Comparison of ENCODE assay signal across 16 cellular contexts in the genomic region with DNA sequence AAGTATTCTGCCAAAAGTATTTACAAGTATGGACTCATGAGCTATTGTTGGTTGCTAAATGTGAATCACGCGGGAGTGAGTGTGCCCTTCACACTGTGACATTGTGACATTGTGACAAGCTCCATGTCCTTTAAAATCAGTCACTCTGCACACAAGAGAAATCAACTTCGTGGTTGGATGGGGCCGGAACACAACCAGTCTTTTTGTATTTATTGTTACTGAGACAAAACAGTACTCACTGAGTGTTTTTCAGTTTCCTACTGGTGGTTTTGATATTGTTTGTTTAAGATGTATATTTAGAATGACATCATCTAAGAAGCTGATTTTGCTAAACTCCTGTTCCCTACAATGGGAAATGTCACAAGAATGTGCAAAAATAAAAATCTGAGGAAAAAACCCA. TPM values are rescaled to one million over a fixed set of nuclear protein-coding genes. Genes with fewer than 3 reads are reported as not detected.
DNase-seq lines count a peak whose midpoint lies in the region; ATAC-seq and TF ChIP-seq lines count a peak whose summit lies in the region.
"Had no signal": no experiment of that assay in that cellular context is flagged by ENCODE, and none has a peak within 500 bp of the region (broad histone marks: within the 10 kb centered on the region; RNA-seq: fewer than 3 reads in every experiment).

No MANE protein-coding gene starts in this region.

- H3K9me3 Mint-ChIP-seq in MCF 10A (ENCODE audit: unreplicated experiment) (no peaks in the 10 kb centered on the region), HFFc6 (no peaks in the 10 kb centered on the region)
- H3K9me3 Mint-ChIP-seq in T-helper 2 cell treated with Interferon-gamma antibody and Interleukin-4, amounts not matched to agents 5 μg/mL and 100 μg/mL, for 36 hours = no peaks in the 10 kb centered on the region
- H3K9me3 Mint-ChIP-seq: activated B cell treated with CpG ODN at 0.5 μM for 24 hours had no signal

- no peaks in the 10 kb centered on the region for H3K4me1 ChIP-seq in breast epithelium
- H3K4me1 ChIP-seq in thyroid gland = peaks cover 8 to 11% of the 10 kb centered on the region in 2 donors

- H3K27me3 Mint-ChIP-seq in MCF 10A (ENCODE audit: insufficient read depth, unreplicated experiment) = no peaks in the 10 kb centered on the region
- no peaks in the 10 kb centered on the region for H3K27me3 Mint-ChIP-seq in T-helper 2 cell treated with Interferon-gamma antibody and Interleukin-4, amounts not matched to agents 5 μg/mL and 100 μg/mL, for 36 hours (ENCODE audit: low read depth)
- H3K27me3 Mint-ChIP-seq in HFFc6 (ENCODE audit: insufficient read depth) = no peaks in the 10 kb centered on the region; the same call in 1 of the 2 replicates
- H3K27me3 Mint-ChIP-seq: activated B cell treated with CpG ODN at 0.5 μM for 24 hours, B cell had no signal

- H3K36me3 ChIP-seq in breast epithelium (no peaks in the 10 kb centered on the region), thyroid gland (peaks cover 0 to 5% of the 10 kb centered on the region in 2 donors)

- H3K9me3 ChIP-seq in breast epithelium (no peaks in the 10 kb centered on the region), thyroid gland (no peaks in the 10 kb centered on the region)
- H3K9me3 ChIP-seq: tibial nerve had no signal

- peak; percentile 91 for ATAC-seq in HG02870 (IDR thresholded peaks at IDR 0.05; ENCODE audit: unreplicated experiment)

- CTCF ChIA-PET in MCF 10A (lab: Yijun Ruan, JAX) = interaction anchor here (0.6 to 2.1 kb wide), 3 partner anchors 34 to 502 kb away, joined by 3 to 7 read pairs (median 3); no protein-coding TSS in a partner anchor

- peaks cover 10% of the 10 kb centered on the region for H3K36me3 Mint-ChIP-seq in MCF 10A (ENCODE audit: insufficient read depth, unreplicated experiment)
- no peaks in the 10 kb centered on the region for H3K36me3 Mint-ChIP-seq in T-helper 2 cell treated with Interferon-gamma antibody and Interleukin-4, amounts not matched to agents 5 μg/mL and 100 μg/mL, for 36 hours (ENCODE audit: low read depth)
- peaks cover 12% of the 10 kb centered on the region for H3K36me3 Mint-ChIP-seq in HFFc6 (ENCODE audit: low read depth)

- TF ChIP-seq POLR2A in breast epithelium (IDR thresholded peaks at IDR 0.05) = no peak
- TF ChIP-seq POLR2A in thyroid gland (IDR thresholded peaks at IDR 0.05) = no peak

- H3K27me3 ChIP-seq in breast epithelium = no peaks in the 10 kb centered on the region
- H3K27me3 ChIP-seq in thyroid gland = no peaks in the 10 kb centered on the region
- H3K27me3 ChIP-seq: tibial nerve had no signal

- POLR2A ChIA-PET in MCF 10A (lab: Yijun Ruan, JAX) = no interaction called here

- intact Hi-C loops in breast epithelium (cut with DNase I; ENCODE audit: low total_unique reads) (no loop called here), MCF 10A (cut with micrococcal nuclease) (no loop called here), thyroid gland (cut with DNase I) (no loop called here)

- peak in 1 of 2 donors; percentile 17 for DNase-seq in breast epithelium (ENCODE audit: low spot score in 2 of 2)
- no peak for DNase-seq in MCF 10A (ENCODE audit: unreplicated experiment)
- peak; percentile 16 for DNase-seq in T-helper 2 cell treated with Interferon-gamma antibody and Interleukin-4, amounts not matched to agents 5 μg/mL and 100 μg/mL, for 36 hours (ENCODE audit: low spot score)
- peak in 1 of 2 donors; percentile 44 for DNase-seq in thyroid gland
- no peak for DNase-seq in activated CD4-positive, alpha-beta T cell treated with anti-CD3 and anti-CD28 coated beads, Interleukin-2, amount 50 U/mL, for 4 hours
- DNase-seq in NCI-H510A (lab: John Stamatoyannopoulos, UW) = no peak
- no peak for DNase-seq in HFFc6
- DNase-seq: activated B cell treated with CpG ODN at 0.5 μM for 24 hours, caudate nucleus, GM23248, kidney, NCI-H2171, small intestine had no signal

- 53 to 56% methylated on average over 4 of the region's 4 CpGs for WGBS in thyroid gland, 2 donors

- H3K27ac ChIP-seq in breast epithelium (peak overlapping the region; percentile 53 to 67), thyroid gland (peak overlapping the region in 2 of 3 donors; percentile 27 to 52)
- H3K27ac ChIP-seq: GM23248 had no signal

- H3K4me3 ChIP-seq in breast epithelium = no peak overlapping the region
- no peak overlapping the region for H3K4me3 ChIP-seq in thyroid gland (replicated peaks in 1 of 3)
- H3K4me3 ChIP-seq: GM23248, tibial nerve had no signal

- H3K27ac Mint-ChIP-seq in MCF 10A (ENCODE audit: low read depth, unreplicated experiment) (no peak overlapping the region), HFFc6 (no peak overlapping the region)
- no peak overlapping the region for H3K27ac Mint-ChIP-seq in T-helper 2 cell treated with Interferon-gamma antibody and Interleukin-4, amounts not matched to agents 5 μg/mL and 100 μg/mL, for 36 hours
- H3K27ac Mint-ChIP-seq: activated B cell treated with CpG ODN at 0.5 μM for 24 hours, B cell had no signal

- no peaks in the 10 kb centered on the region for H3K4me1 Mint-ChIP-seq in MCF 10A (ENCODE audit: insufficient read depth, unreplicated experiment)
- H3K4me1 Mint-ChIP-seq in T-helper 2 cell treated with Interferon-gamma antibody and Interleukin-4, amounts not matched to agents 5 μg/mL and 100 μg/mL, for 36 hours (ENCODE audit: low read depth) = no peaks in the 10 kb centered on the region
- H3K4me1 Mint-ChIP-seq in HFFc6 (ENCODE audit: low read depth) = peaks cover 16% of the 10 kb centered on the region
- H3K4me1 Mint-ChIP-seq: activated B cell treated with CpG ODN at 0.5 μM for 24 hours, B cell had no signal

- no peak for TF ChIP-seq CTCF in breast epithelium (IDR thresholded peaks at IDR 0.05)
- no peak for TF ChIP-seq CTCF in MCF 10A (IDR thresholded peaks at IDR 0.05; ENCODE audit: unreplicated experiment)
- no peak for TF ChIP-seq CTCF in thyroid gland (IDR thresholded peaks at IDR 0.05)
- no peak for TF ChIP-seq CTCF in HFFc6 (IDR thresholded peaks at IDR 0.05)

- H3K4me3 Mint-ChIP-seq in MCF 10A (ENCODE audit: unreplicated experiment) = no peak overlapping the region
- no peak overlapping the region for H3K4me3 Mint-ChIP-seq in T-helper 2 cell treated with Interferon-gamma antibody and Interleukin-4, amounts not matched to agents 5 μg/mL and 100 μg/mL, for 36 hours
- no peak overlapping the region for H3K4me3 Mint-ChIP-seq in HFFc6
- H3K4me3 Mint-ChIP-seq: activated B cell treated with CpG ODN at 0.5 μM for 24 hours, B cell had no signal

- no TSS peak for BruUV-seq in MCF 10A (replicated peaks; lab: Mats Ljungman, UMichigan)

RNA-seq across cellular contexts. Expression of a gene that starts 30.3 kb away (rescaled TPM):
- total RNA-seq in breast epithelium (100 to 1,000 TPM in 2 of 3 donors, 10 to 100 TPM in 1; 32.0 to 319 (median 115) TPM), MCF 10A (2022) (0.12 TPM in 2 replicates), thyroid gland (10 to 100 TPM; 14.8 to 24.8 (median 21.5) TPM)
- 1 to 10 TPM; 4.6 to 7.6 (median 7.4) TPM for total RNA-seq in HFFc6 (2021; fragmentation: NEBNext Ultra II Directional; extraction: Animal tissue kit (Norgen Biotek cat#: 25700))
